ENCODE assay signal across 3 cellular contexts in genomic region chr6:81854474-81854873, GRCh38.
A peak's percentile ranks its signal among the peaks of the same experiment; 100 is the strongest.
TF ChIP-seq lines count a peak whose summit lies in the region.

No MANE protein-coding gene starts in this region.

TF ChIP-seq in HepG2, 621 proteins besides CTCF, POLR2A, EP300 and RAD21 (continues in another document):
- TF ChIP-seq ZNF646 (CRISPR knock-in tag; IDR thresholded peaks at IDR 0.05) (peak; percentile 63; the same call in 1 of the 2 replicates), MXD4 (CRISPR knock-in tag; IDR thresholded peaks at IDR 0.05) (no peak), ZFP37 (CRISPR knock-in tag; IDR thresholded peaks at IDR 0.05; ENCODE audit: borderline replicate concordance) (no peak), MBNL3 (CRISPR knock-in tag; conservative IDR thresholded peaks at IDR 0.05) (no peak), ZNF547 (CRISPR knock-in tag; IDR thresholded peaks at IDR 0.05) (no peak), GLI4 (CRISPR knock-in tag; IDR thresholded peaks at IDR 0.05; ENCODE audit: borderline replicate concordance) (no peak), TCF7 (IDR thresholded peaks at IDR 0.05; ENCODE audit: low read depth) (0 out of 2 replicates have a peak, but pooled peaks have one; percentile 17), ZNF362 (CRISPR knock-in tag; IDR thresholded peaks at IDR 0.05; ENCODE audit: borderline replicate concordance) (0 out of 2 replicates have a peak, but pooled peaks have one; percentile 33)

TF ChIP-seq in HEK293T, 16 proteins besides CTCF, POLR2A, EP300 and RAD21:
- TF ChIP-seq CTBP1 (IDR thresholded peaks at IDR 0.05; ENCODE audit: borderline replicate concordance) (no peak), BHLHE40 (IDR thresholded peaks at IDR 0.05; ENCODE audit: borderline replicate concordance) (no peak), LEF1 (IDR thresholded peaks at IDR 0.05; ENCODE audit: borderline replicate concordance) (no peak), PKNOX1 (IDR thresholded peaks at IDR 0.05) (peak; percentile 30; the same call in 1 of the 2 replicates)

TF ChIP-seq in endothelial cell of umbilical vein, 7 proteins besides CTCF, POLR2A, EP300 and RAD21:
- no peak for TF ChIP-seq POLR2AphosphoS5 (IDR thresholded peaks at IDR 0.05; ENCODE audit: insufficient read depth, low read depth, low read length)
- TF ChIP-seq EZH2 (IDR thresholded peaks at IDR 0.05; ENCODE audit: borderline replicate concordance, low read depth, low read length, severe bottlenecking) = no peak
- TF ChIP-seq MAX (IDR thresholded peaks at IDR 0.05; ENCODE audit: insufficient read depth, insufficient read length) = no peak
- TF ChIP-seq FOS (IDR thresholded peaks at IDR 0.05; ENCODE audit: borderline replicate concordance, insufficient read depth, low read length) = no peak
- no peak for TF ChIP-seq GATA2 (IDR thresholded peaks at IDR 0.05; ENCODE audit: insufficient read depth, insufficient read length, low read depth, low read length)
- TF ChIP-seq JUN (IDR thresholded peaks at IDR 0.05; ENCODE audit: borderline replicate concordance, insufficient read depth, insufficient read length, low read depth) = no peak
- TF ChIP-seq MYC (IDR thresholded peaks at IDR 0.05; ENCODE audit: low read depth, low read length) = no peak
